Comparison of ENCODE assay signal across 1 cellular context in the genomic region with DNA sequence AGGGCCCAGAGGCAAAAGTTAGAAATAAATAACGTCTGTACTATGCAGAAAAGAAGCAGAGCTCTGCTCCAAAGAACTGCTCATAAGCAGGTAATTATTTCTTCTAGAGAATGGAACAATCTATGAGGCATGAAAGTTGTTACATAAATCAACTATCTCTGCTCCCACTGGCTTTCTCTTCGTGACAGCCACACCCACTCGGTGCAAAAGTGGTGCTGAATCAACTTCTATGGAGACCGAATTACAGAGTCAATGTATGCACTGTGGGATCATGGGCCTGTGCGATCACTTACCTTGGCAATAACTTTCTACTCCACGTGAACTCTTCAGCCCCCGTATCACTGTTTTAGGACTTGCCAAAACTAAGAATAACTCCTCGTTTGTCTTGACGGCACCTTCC.
TF ChIP-seq lines count a peak whose summit lies in the region.

No MANE protein-coding gene starts in this region.

TF ChIP-seq in K562, 482 proteins besides CTCF, POLR2A, EP300 and RAD21 (continued from another document):
- TF ChIP-seq, protein P1, sequence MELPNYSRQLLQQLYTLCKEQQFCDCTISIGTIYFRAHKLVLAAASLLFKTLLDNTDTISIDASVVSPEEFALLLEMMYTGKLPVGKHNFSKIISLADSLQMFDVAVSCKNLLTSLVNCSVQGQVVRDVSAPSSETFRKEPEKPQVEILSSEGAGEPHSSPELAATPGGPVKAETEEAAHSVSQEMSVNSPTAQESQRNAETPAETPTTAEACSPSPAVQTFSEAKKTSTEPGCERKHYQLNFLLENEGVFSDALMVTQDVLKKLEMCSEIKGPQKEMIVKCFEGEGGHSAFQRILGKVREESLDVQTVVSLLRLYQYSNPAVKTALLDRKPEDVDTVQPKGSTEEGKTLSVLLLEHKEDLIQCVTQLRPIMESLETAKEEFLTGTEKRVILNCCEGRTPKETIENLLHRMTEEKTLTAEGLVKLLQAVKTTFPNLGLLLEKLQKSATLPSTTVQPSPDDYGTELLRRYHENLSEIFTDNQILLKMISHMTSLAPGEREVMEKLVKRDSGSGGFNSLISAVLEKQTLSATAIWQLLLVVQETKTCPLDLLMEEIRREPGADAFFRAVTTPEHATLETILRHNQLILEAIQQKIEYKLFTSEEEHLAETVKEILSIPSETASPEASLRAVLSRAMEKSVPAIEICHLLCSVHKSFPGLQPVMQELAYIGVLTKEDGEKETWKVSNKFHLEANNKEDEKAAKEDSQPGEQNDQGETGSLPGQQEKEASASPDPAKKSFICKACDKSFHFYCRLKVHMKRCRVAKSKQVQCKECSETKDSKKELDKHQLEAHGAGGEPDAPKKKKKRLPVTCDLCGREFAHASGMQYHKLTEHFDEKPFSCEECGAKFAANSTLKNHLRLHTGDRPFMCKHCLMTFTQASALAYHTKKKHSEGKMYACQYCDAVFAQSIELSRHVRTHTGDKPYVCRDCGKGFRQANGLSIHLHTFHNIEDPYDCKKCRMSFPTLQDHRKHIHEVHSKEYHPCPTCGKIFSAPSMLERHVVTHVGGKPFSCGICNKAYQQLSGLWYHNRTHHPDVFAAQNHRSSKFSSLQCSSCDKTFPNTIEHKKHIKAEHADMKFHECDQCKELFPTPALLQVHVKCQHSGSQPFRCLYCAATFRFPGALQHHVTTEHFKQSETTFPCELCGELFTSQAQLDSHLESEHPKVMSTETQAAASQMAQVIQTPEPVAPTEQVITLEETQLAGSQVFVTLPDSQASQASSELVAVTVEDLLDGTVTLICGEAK (IDR thresholded peaks at IDR 0.05): no peak
- TF ChIP-seq, protein P1 (CRISPR knock-in tag; IDR thresholded peaks at IDR 0.05): no peak
- TF ChIP-seq, protein P2, sequence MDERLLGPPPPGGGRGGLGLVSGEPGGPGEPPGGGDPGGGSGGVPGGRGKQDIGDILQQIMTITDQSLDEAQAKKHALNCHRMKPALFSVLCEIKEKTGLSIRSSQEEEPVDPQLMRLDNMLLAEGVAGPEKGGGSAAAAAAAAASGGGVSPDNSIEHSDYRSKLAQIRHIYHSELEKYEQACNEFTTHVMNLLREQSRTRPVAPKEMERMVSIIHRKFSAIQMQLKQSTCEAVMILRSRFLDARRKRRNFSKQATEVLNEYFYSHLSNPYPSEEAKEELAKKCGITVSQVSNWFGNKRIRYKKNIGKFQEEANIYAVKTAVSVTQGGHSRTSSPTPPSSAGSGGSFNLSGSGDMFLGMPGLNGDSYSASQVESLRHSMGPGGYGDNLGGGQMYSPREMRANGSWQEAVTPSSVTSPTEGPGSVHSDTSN (CRISPR knock-in tag; IDR thresholded peaks at IDR 0.05; ENCODE audit: low read depth): no peak
- TF ChIP-seq, protein P2 (tag; conservative IDR thresholded peaks at IDR 0.05; ENCODE audit: low read depth): peak; percentile 31; the same call in 1 of the 2 replicates
- TF ChIP-seq HDAC8 (tag; IDR thresholded peaks at IDR 0.05) (no peak), ZZZ3 (IDR thresholded peaks at IDR 0.05) (no peak), ZFP1 (CRISPR knock-in tag; IDR thresholded peaks at IDR 0.05) (no peak), KLF6 (CRISPR knock-in tag; IDR thresholded peaks at IDR 0.05; ENCODE audit: borderline replicate concordance) (no peak), ZNF436 (CRISPR knock-in tag; IDR thresholded peaks at IDR 0.05) (no peak)
- TF ChIP-seq, protein P3, sequence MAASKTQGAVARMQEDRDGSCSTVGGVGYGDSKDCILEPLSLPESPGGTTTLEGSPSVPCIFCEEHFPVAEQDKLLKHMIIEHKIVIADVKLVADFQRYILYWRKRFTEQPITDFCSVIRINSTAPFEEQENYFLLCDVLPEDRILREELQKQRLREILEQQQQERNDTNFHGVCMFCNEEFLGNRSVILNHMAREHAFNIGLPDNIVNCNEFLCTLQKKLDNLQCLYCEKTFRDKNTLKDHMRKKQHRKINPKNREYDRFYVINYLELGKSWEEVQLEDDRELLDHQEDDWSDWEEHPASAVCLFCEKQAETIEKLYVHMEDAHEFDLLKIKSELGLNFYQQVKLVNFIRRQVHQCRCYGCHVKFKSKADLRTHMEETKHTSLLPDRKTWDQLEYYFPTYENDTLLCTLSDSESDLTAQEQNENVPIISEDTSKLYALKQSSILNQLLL (CRISPR knock-in tag; IDR thresholded peaks at IDR 0.05; ENCODE audit: borderline replicate concordance): no peak
- TF ChIP-seq, protein P4, sequence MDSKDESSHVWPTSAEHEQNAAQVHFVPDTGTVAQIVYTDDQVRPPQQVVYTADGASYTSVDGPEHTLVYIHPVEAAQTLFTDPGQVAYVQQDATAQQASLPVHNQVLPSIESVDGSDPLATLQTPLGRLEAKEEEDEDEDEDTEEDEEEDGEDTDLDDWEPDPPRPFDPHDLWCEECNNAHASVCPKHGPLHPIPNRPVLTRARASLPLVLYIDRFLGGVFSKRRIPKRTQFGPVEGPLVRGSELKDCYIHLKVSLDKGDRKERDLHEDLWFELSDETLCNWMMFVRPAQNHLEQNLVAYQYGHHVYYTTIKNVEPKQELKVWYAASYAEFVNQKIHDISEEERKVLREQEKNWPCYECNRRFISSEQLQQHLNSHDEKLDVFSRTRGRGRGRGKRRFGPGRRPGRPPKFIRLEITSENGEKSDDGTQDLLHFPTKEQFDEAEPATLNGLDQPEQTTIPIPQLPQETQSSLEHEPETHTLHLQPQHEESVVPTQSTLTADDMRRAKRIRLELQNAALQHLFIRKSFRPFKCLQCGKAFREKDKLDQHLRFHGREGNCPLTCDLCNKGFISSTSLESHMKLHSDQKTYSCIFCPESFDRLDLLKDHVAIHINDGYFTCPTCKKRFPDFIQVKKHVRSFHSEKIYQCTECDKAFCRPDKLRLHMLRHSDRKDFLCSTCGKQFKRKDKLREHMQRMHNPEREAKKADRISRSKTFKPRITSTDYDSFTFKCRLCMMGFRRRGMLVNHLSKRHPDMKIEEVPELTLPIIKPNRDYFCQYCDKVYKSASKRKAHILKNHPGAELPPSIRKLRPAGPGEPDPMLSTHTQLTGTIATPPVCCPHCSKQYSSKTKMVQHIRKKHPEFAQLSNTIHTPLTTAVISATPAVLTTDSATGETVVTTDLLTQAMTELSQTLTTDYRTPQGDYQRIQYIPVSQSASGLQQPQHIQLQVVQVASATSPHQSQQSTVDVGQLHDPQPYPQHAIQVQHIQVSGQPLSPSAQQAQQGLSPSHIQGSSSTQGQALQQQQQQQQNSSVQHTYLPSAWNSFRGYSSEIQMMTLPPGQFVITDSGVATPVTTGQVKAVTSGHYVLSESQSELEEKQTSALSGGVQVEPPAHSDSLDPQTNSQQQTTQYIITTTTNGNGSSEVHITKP (IDR thresholded peaks at IDR 0.05; ENCODE audit: partially characterized antibody): no peak
